In genomic region chr9:33287087-33287490, GRCh38 we compare ENCODE assay signal across 8 cellular contexts. TPM values are rescaled to one million over a fixed set of nuclear protein-coding genes. Genes with fewer than 3 reads are reported as not detected.
A peak's percentile ranks its signal among the peaks of the same experiment; 100 is the strongest.
DNase-seq lines count a peak whose midpoint lies in the region; ATAC-seq, FAIRE-seq and TF ChIP-seq lines count a peak whose summit lies in the region.

No MANE protein-coding gene starts in this region.

- H3K9me3 Mint-ChIP-seq in activated CD4-positive, alpha-beta T cell treated with anti-CD3 and anti-CD28 coated beads for 36 hours (ENCODE audit: low read depth), result no peaks in the 10 kb centered on the region
- no peaks in the 10 kb centered on the region for H3K9me3 Mint-ChIP-seq in endodermal cell
- H3K9me3 Mint-ChIP-seq in naive thymus-derived CD4-positive, alpha-beta T cell, result peaks cover 0 to 4% (median 0%) of the 10 kb centered on the region in 11 donors

- no peaks in the 10 kb centered on the region for H3K9me3 ChIP-seq in endodermal cell (ENCODE audit: control insufficient read depth, low read length)
- H3K9me3 ChIP-seq in naive thymus-derived CD4-positive, alpha-beta T cell (ENCODE audit: control insufficient read depth in 2 of 3, low read length in 3 of 3), result no peaks in the 10 kb centered on the region

- no peak overlapping the region for H3K27ac ChIP-seq in C4-2B
- no peak overlapping the region for H3K27ac ChIP-seq in endodermal cell (ENCODE audit: low read depth, low read length)
- H3K27ac ChIP-seq in naive thymus-derived CD4-positive, alpha-beta T cell (ENCODE audit: low read depth, low read length), result peak overlapping the region; percentile 93

- H3K4me1 ChIP-seq in endodermal cell (ENCODE audit: control insufficient read depth, insufficient read depth, low read length), result no peaks in the 10 kb centered on the region
- H3K4me1 ChIP-seq in naive thymus-derived CD4-positive, alpha-beta T cell (ENCODE audit: control insufficient read depth in 2 of 2, insufficient read depth in 2 of 2, low read length in 2 of 2), result peaks cover 11 to 28% of the 10 kb centered on the region in 2 donors

- H3K4me3 Mint-ChIP-seq in activated CD4-positive, alpha-beta T cell treated with anti-CD3 and anti-CD28 coated beads for 36 hours, result no peak overlapping the region
- no peak overlapping the region for H3K4me3 Mint-ChIP-seq in endodermal cell
- H3K4me3 Mint-ChIP-seq in naive thymus-derived CD4-positive, alpha-beta T cell, result peak overlapping the region in 7 of 10 donors; percentile 2 to 74 (median 42)

- FAIRE-seq in H54 (lab: Jason Lieb, UNC), result no peak

- no peak for ATAC-seq in activated CD4-positive, alpha-beta T cell treated with anti-CD3 and anti-CD28 coated beads for 36 hours
- no peak for ATAC-seq in naive thymus-derived CD4-positive, alpha-beta T cell
- no peak for ATAC-seq in GM21529 (IDR thresholded peaks at IDR 0.05; ENCODE audit: unreplicated experiment)

- CTCF ChIA-PET in activated CD4-positive, alpha-beta T cell treated with anti-CD3 and anti-CD28 coated beads for 36 hours (lab: Charles Lee), result interaction anchor here (0.5 to 2.2 kb wide), 16 partner anchors 9 to 1346 kb away, joined by 3 to 21 read pairs (median 6); partner anchors contain the start of gene NOL6
- CTCF ChIA-PET in naive thymus-derived CD4-positive, alpha-beta T cell (lab: Charles Lee), result interaction anchor here (0.6 to 1.7 kb wide), 10 partner anchors 11 to 337 kb away, joined by 3 to 10 read pairs (median 3); partner anchors contain the start of genes BAG1 and CHMP5

- H3K9ac ChIP-seq in endodermal cell (ENCODE audit: extremely low read depth, low read length, poor library complexity, severe bottlenecking), result no peak overlapping the region

- no peak for TF ChIP-seq POLR2A in H54 (IDR thresholded peaks at IDR 0.05; ENCODE audit: low read depth, low read length)

- TF ChIP-seq CTCF in C4-2B (conservative IDR thresholded peaks at IDR 0.05), result peak; percentile 92
- TF ChIP-seq CTCF in endodermal cell (conservative IDR thresholded peaks at IDR 0.05), result peak; percentile 78

- POLR2A ChIA-PET in activated CD4-positive, alpha-beta T cell treated with anti-CD3 and anti-CD28 coated beads for 36 hours (lab: Charles Lee), result interaction anchor here (0.6 kb wide), 1 partner anchor 214 kb away, joined by 3 read pairs; no protein-coding TSS in a partner anchor
- POLR2A ChIA-PET in naive thymus-derived CD4-positive, alpha-beta T cell (lab: Charles Lee), result interaction anchor here (0.6 to 2.0 kb wide), 8 partner anchors 10 to 1325 kb away, joined by 3 to 10 read pairs (median 4); partner anchors contain the start of genes DNAJA1 and NOL6

- H3K36me3 Mint-ChIP-seq in activated CD4-positive, alpha-beta T cell treated with anti-CD3 and anti-CD28 coated beads for 36 hours (ENCODE audit: low read depth), result peaks cover 12% of the 10 kb centered on the region
- H3K36me3 Mint-ChIP-seq in endodermal cell (ENCODE audit: low read depth), result peaks cover 4% of the 10 kb centered on the region
- peaks cover under 1 to 18% (median 9%) of the 10 kb centered on the region in 5 donors for H3K36me3 Mint-ChIP-seq in naive thymus-derived CD4-positive, alpha-beta T cell

- H3K4me3 ChIP-seq in endodermal cell (ENCODE audit: low read length), result no peak overlapping the region
- H3K4me3 ChIP-seq in naive thymus-derived CD4-positive, alpha-beta T cell (ENCODE audit: low read length), result no peak overlapping the region

- H3K4me1 Mint-ChIP-seq in activated CD4-positive, alpha-beta T cell treated with anti-CD3 and anti-CD28 coated beads for 36 hours, result peaks cover 32% of the 10 kb centered on the region
- H3K4me1 Mint-ChIP-seq in endodermal cell, result peaks cover 6% of the 10 kb centered on the region
- H3K4me1 Mint-ChIP-seq in naive thymus-derived CD4-positive, alpha-beta T cell, result peaks cover 15 to 38% (median 26%) of the 10 kb centered on the region in 7 donors

- H3K27me3 ChIP-seq in endodermal cell (ENCODE audit: control insufficient read depth, insufficient read depth, low read length, poor library complexity, severe bottlenecking), result no peaks in the 10 kb centered on the region
- no peaks in the 10 kb centered on the region for H3K27me3 ChIP-seq in naive thymus-derived CD4-positive, alpha-beta T cell (ENCODE audit: control insufficient read depth in 2 of 2, insufficient read depth in 2 of 2, low read length in 2 of 2)

- H3K36me3 ChIP-seq in endodermal cell (ENCODE audit: control insufficient read depth, insufficient read depth, low read length), result peaks cover 11% of the 10 kb centered on the region
- peaks cover 0 to 23% (median 6%) of the 10 kb centered on the region in 3 experiments for H3K36me3 ChIP-seq in naive thymus-derived CD4-positive, alpha-beta T cell (ENCODE audit: control insufficient read depth in 2 of 3, insufficient read depth in 3 of 3, low read length in 3 of 3)

- intact Hi-C loops in activated CD4-positive, alpha-beta T cell treated with anti-CD3 and anti-CD28 coated beads for 36 hours (cut with DNase I, micrococcal nuclease), result loop anchor here (1.0 to 5.0 kb wide), 6 partner anchors 88 to 435 kb away; no protein-coding TSS in a partner anchor
- intact Hi-C loops in naive thymus-derived CD4-positive, alpha-beta T cell (cut with micrococcal nuclease), result loop anchor here (1.0 to 5.0 kb wide), 9 partner anchors 14 to 435 kb away; no protein-coding TSS in a partner anchor

- DNase-seq in H54 (ENCODE audit: insufficient read length, low spot score) (peak; percentile 37), NCI-H345 treated with DMSO at 0.1 percent for 48 hours (lab: John Stamatoyannopoulos, UW; ENCODE audit: unreplicated experiment) (peak; percentile 15), endodermal cell (peak; percentile 73), T1000 (lab: John Stamatoyannopoulos, UW) (no peak)
- DNase-seq in activated CD4-positive, alpha-beta T cell treated with anti-CD3 and anti-CD28 coated beads for 36 hours, result peak; percentile 68
- DNase-seq in naive thymus-derived CD4-positive, alpha-beta T cell, result peak in 7 of 9 donors; percentile 52 to 80 (median 70)

- WGBS in endodermal cell (ENCODE audit: insufficient coverage in 1 of 2, insufficient read length in 1 of 2), 2 experiments, result 83 to 84% methylated on average over 4 of the region's 4 CpGs

- peak overlapping the region; percentile 65 for H3K27ac Mint-ChIP-seq in activated CD4-positive, alpha-beta T cell treated with anti-CD3 and anti-CD28 coated beads for 36 hours
- H3K27ac Mint-ChIP-seq in endodermal cell, result peak overlapping the region; percentile 74
- peak overlapping the region in 8 of 9 donors; percentile 76 to 96 (median 89) for H3K27ac Mint-ChIP-seq in naive thymus-derived CD4-positive, alpha-beta T cell

- H3K27me3 Mint-ChIP-seq in activated CD4-positive, alpha-beta T cell treated with anti-CD3 and anti-CD28 coated beads for 36 hours, result no peaks in the 10 kb centered on the region
- H3K27me3 Mint-ChIP-seq in endodermal cell (ENCODE audit: insufficient read depth), result no peaks in the 10 kb centered on the region
- peaks cover 0 to 4% (median 0%) of the 10 kb centered on the region in 5 donors for H3K27me3 Mint-ChIP-seq in naive thymus-derived CD4-positive, alpha-beta T cell

RNA-seq across cellular contexts. Expression of gene NFX1, which starts 3.2 kb away (rescaled TPM):
- 10 to 100 TPM; 31.2 to 33.7 TPM for total RNA-seq in activated CD4-positive, alpha-beta T cell treated with anti-CD3 and anti-CD28 coated beads for 36 hours
- 10 to 100 TPM; 23.1 to 24.0 TPM for total RNA-seq in endodermal cell
- polyA plus RNA-seq in endodermal cell (2013, experiment 1 of 2), result 20.8 TPM
- 19.0 TPM for polyA plus RNA-seq in endodermal cell (2013, experiment 2 of 2)
- total RNA-seq in naive thymus-derived CD4-positive, alpha-beta T cell, result 10 to 100 TPM; 39.8 to 65.4 (median 43.6) TPM
- polyA plus RNA-seq in naive thymus-derived CD4-positive, alpha-beta T cell, result 10 to 100 TPM; 30.1 to 49.3 TPM

RNA-seq across cellular contexts. Expression of gene CHMP5, which starts 22.2 kb away (rescaled TPM):
- total RNA-seq in activated CD4-positive, alpha-beta T cell treated with anti-CD3 and anti-CD28 coated beads for 36 hours, result 100 to 1,000 TPM; 102 to 106 TPM
- total RNA-seq in endodermal cell, result 10 to 100 TPM; 62.9 to 80.2 TPM
- 74.3 TPM for polyA plus RNA-seq in endodermal cell (2013, experiment 1 of 2)
- 78.1 TPM for polyA plus RNA-seq in endodermal cell (2013, experiment 2 of 2)
- total RNA-seq in naive thymus-derived CD4-positive, alpha-beta T cell, result 10 to 100 TPM; 21.4 to 74.6 (median 35.3) TPM
- polyA plus RNA-seq in naive thymus-derived CD4-positive, alpha-beta T cell, result 10 to 100 TPM; 39.0 to 50.2 TPM

RNA-seq across cellular contexts. Expression of gene BAG1, which starts 22.6 kb away (rescaled TPM):
- total RNA-seq in activated CD4-positive, alpha-beta T cell treated with anti-CD3 and anti-CD28 coated beads for 36 hours, result 10 to 100 TPM; 47.9 to 65.8 TPM
- total RNA-seq in endodermal cell, result 10 to 100 TPM; 38.7 to 39.9 TPM
- 41.7 TPM for polyA plus RNA-seq in endodermal cell (2013, experiment 1 of 2)
- 38.9 TPM for polyA plus RNA-seq in endodermal cell (2013, experiment 2 of 2)
- 10 to 100 TPM; 48.6 to 77.2 (median 61.0) TPM for total RNA-seq in naive thymus-derived CD4-positive, alpha-beta T cell
- polyA plus RNA-seq in naive thymus-derived CD4-positive, alpha-beta T cell, result 10 to 100 TPM; 65.0 to 90.5 TPM

RNA-seq across cellular contexts. Expression of gene SPINK4, which starts 47.1 kb away (rescaled TPM):
- not detected for total RNA-seq in activated CD4-positive, alpha-beta T cell treated with anti-CD3 and anti-CD28 coated beads for 36 hours
- total RNA-seq in endodermal cell, result 1 to 10 TPM; 1.3 to 1.4 TPM
- polyA plus RNA-seq in endodermal cell (2013, experiment 1 of 2), result not detected
- polyA plus RNA-seq in endodermal cell (2013, experiment 2 of 2), result not detected
- not detected for total RNA-seq in naive thymus-derived CD4-positive, alpha-beta T cell
- polyA plus RNA-seq in naive thymus-derived CD4-positive, alpha-beta T cell, result not detected

Comparison
In these comparisons a context has a peak if more than half of its experiments do, and no peak if none do; other contexts are left out.
1. H3K4me3 Mint-ChIP-seq: peak in naive thymus-derived CD4-positive, alpha-beta T cell (7 of 10); none in activated CD4-positive, alpha-beta T cell treated with anti-CD3 and anti-CD28 coated beads for 36 hours (single experiment) and endodermal cell (single experiment).
2. Peak in every context shown above with its lines, with median percentiles within 50 percentile points of each other: H3K27ac Mint-ChIP-seq.